ENCODE assay signal across 12 cellular contexts in genomic region chr10:113953505-113954272, GRCh38.
DNase-seq lines count a peak whose midpoint lies in the region; ATAC-seq and TF ChIP-seq lines count a peak whose summit lies in the region.
"Had no signal": no experiment of that assay in that cellular context is flagged by ENCODE, and none has a peak within 500 bp of the region (broad histone marks: within the 10 kb centered on the region; RNA-seq: fewer than 3 reads in every experiment).

No MANE protein-coding gene starts in this region.

- peaks cover 6% of the 10 kb centered on the region for H3K9me3 ChIP-seq in A673 (ENCODE audit: low read depth, low read length, poor library complexity, severe bottlenecking)
- no peaks in the 10 kb centered on the region for H3K9me3 ChIP-seq in OCI-LY1 (ENCODE audit: low read length)

- peaks cover 27% of the 10 kb centered on the region for H3K4me1 ChIP-seq in A673 (ENCODE audit: insufficient read depth, low read length, poor library complexity, severe bottlenecking)
- peaks cover 5% of the 10 kb centered on the region for H3K4me1 ChIP-seq in OCI-LY1 (ENCODE audit: insufficient read depth, low read length, severe bottlenecking)

- H2AFZ ChIP-seq in OCI-LY1 (ENCODE audit: low read length), result no peak overlapping the region

- no peak for ATAC-seq in HG03025 (IDR thresholded peaks at IDR 0.05; ENCODE audit: low FRiP score, unreplicated experiment)
- ATAC-seq in GM18858 (IDR thresholded peaks at IDR 0.05; ENCODE audit: unreplicated experiment), result no peak
- ATAC-seq: left ventricle myocardium superior had no signal

- H3K79me2 ChIP-seq in OCI-LY1 (ENCODE audit: insufficient read depth, low read length), result no peaks in the 10 kb centered on the region

- POLR2A ChIA-PET in A673 (lab: Charles Lee; ENCODE audit: low non-redundant PET), result no interaction called here

- intact Hi-C loops in A673 (cut with micrococcal nuclease; ENCODE audit: unreplicated experiment), result no loop called here

- no peaks in the 10 kb centered on the region for H3K36me3 ChIP-seq in A673 (ENCODE audit: insufficient read depth, low read length, poor library complexity, severe bottlenecking)
- H3K36me3 ChIP-seq in OCI-LY1 (ENCODE audit: insufficient read depth, low read length), result no peaks in the 10 kb centered on the region; the same call in 1 of the 2 replicates

- BruUV-seq in A673 (replicated peaks; lab: Mats Ljungman, UMichigan), result no TSS peak

- CTCF ChIA-PET in A673 (lab: Charles Lee), result interaction anchor here (0.6 to 0.8 kb wide), 2 partner anchors 31 to 101 kb away, joined by 3 to 4 read pairs; no protein-coding TSS in a partner anchor

- H3K27ac ChIP-seq in A673 (ENCODE audit: low read depth, low read length, poor library complexity, severe bottlenecking), result peak overlapping the region; percentile 71
- H3K27ac ChIP-seq in OCI-LY1 (ENCODE audit: low read depth, low read length, poor library complexity, severe bottlenecking), result no peak overlapping the region
- H3K27ac ChIP-seq in epithelial cell of prostate, result peak overlapping the region; percentile 4

- no peaks in the 10 kb centered on the region for H3F3A ChIP-seq in OCI-LY1 (ENCODE audit: insufficient read depth, low read length)

- H3K4me3 ChIP-seq in A673 (ENCODE audit: low read depth, low read length, poor library complexity, severe bottlenecking) (no peak overlapping the region), GM12875 (ENCODE audit: low read depth, low read length) (no peak overlapping the region), OCI-LY1 (ENCODE audit: low read depth, low read length, poor library complexity, severe bottlenecking) (no peak overlapping the region)

- no peaks in the 10 kb centered on the region for H3K27me3 ChIP-seq in A673 (replicated peaks; ENCODE audit: insufficient read depth, low read depth, low read length, poor library complexity)
- no peaks in the 10 kb centered on the region for H3K27me3 ChIP-seq in OCI-LY1 (ENCODE audit: insufficient read depth, low read length)

- H4K20me1 ChIP-seq in OCI-LY1 (ENCODE audit: insufficient read depth, low read length), result no peaks in the 10 kb centered on the region

- no peaks in the 10 kb centered on the region for H3K9me2 ChIP-seq in OCI-LY1 (ENCODE audit: low read depth, low read length)

- H3K9ac ChIP-seq in OCI-LY1 (ENCODE audit: low read length), result no peak overlapping the region

- H3K4me2 ChIP-seq in OCI-LY1 (ENCODE audit: low read length), result no peak overlapping the region

- TF ChIP-seq CTCF in A673 (conservative IDR thresholded peaks at IDR 0.05; ENCODE audit: low read depth, low read length) (peak; percentile 45; the same call in 1 of the 2 replicates), GM12875 (IDR thresholded peaks at IDR 0.05; ENCODE audit: borderline replicate concordance, insufficient read depth, low read depth, low read length) (peak; percentile 35; the same call in 1 of the 2 replicates), OCI-LY1 (IDR thresholded peaks at IDR 0.05; ENCODE audit: low read length) (peak; percentile 47)

- DNase-seq in A673 (ENCODE audit: low spot score) (no peak), epithelial cell of prostate (ENCODE audit: low read depth, low spot score) (no peak), mucosa of gallbladder (ENCODE audit: low spot score) (no peak), hepatic stellate cell (ENCODE audit: low spot score) (no peak)
- DNase-seq: activated CD4-positive, CD25-positive, alpha-beta regulatory T cell treated with anti-CD3 and anti-CD28 coated beads, Interleukin-2, amount 50 U/mL, for 72 hours; CD8-positive, alpha-beta memory T cell; left ventricle myocardium superior; stimulated activated CD8-positive, alpha-beta memory T cell treated with anti-CD3 and anti-CD28 coated beads, Interleukin-4, amount 100 ng/mL, for 48 hours had no signal
